In genomic region chr2:45992021-45992745, GRCh38 we compare ENCODE assay signal across 10 cellular contexts.
A peak's percentile ranks its signal among the peaks of the same experiment; 100 is the strongest.
DNase-seq lines count a peak whose midpoint lies in the region; ATAC-seq, FAIRE-seq and TF ChIP-seq lines count a peak whose summit lies in the region.
"Had no signal": no experiment of that assay in that cellular context is flagged by ENCODE, and none has a peak within 500 bp of the region (broad histone marks: within the 10 kb centered on the region; RNA-seq: fewer than 3 reads in every experiment).

No MANE protein-coding gene starts in this region.

- peaks cover 30% of the 10 kb centered on the region for H3K4me1 Mint-ChIP-seq in HFFc6 (ENCODE audit: low read depth)

- in situ Hi-C loops in HAP-1 (cut with MboI; ENCODE audit: low sequenced_read_pairs) = no loop called here

- FAIRE-seq in frontal cortex (lab: Jason Lieb, UNC) = no peak

- peak overlapping the region; percentile 1 for H3K4me3 Mint-ChIP-seq in HFFc6

- no peak for TF ChIP-seq POLR2A in stomach (IDR thresholded peaks at IDR 0.05)

- H3K27ac Mint-ChIP-seq in HFFc6 = peak overlapping the region; percentile 85

- DNase-seq in HFFc6 (peak; percentile 65), RWPE2 (ENCODE audit: low spot score) (peak; percentile 78), left cardiac atrium (peak; percentile 63), stomach (peak; percentile 84), HAP-1 (ENCODE audit: low spot score in 2 of 2) (no peak), frontal cortex (ENCODE audit: low spot score in 2 of 2) (no peak)
- DNase-seq: activated CD4-positive, alpha-beta T cell treated with anti-CD3 and anti-CD28 coated beads for 1 hour; stimulated activated CD4-positive, alpha-beta T cell treated with anti-CD3 and anti-CD28 coated beads, Interleukin-1b, Interleukin-23, amount 100 ng/mL, for 48 hours had no signal

- intact Hi-C loops in left cardiac atrium (cut with DNase I) (no loop called here), stomach (cut with DNase I; ENCODE audit: low total_unique reads) (no loop called here)

- H3K27ac ChIP-seq in RWPE2 (ENCODE audit: poor library complexity, severe bottlenecking) = peak overlapping the region; percentile 78
- peak overlapping the region; percentile 74 to 86 (median 75) for H3K27ac ChIP-seq in stomach

- H3K36me3 ChIP-seq in RWPE2 (ENCODE audit: low read depth) = no peaks in the 10 kb centered on the region
- H3K36me3 ChIP-seq in stomach = peaks cover 0 to 29% (median 10%) of the 10 kb centered on the region in 4 donors
- H3K36me3 ChIP-seq in HAP-1 (replicated peaks) = no peaks in the 10 kb centered on the region

- TF ChIP-seq CTCF in HFFc6 (IDR thresholded peaks at IDR 0.05) (no peak), RWPE2 (IDR thresholded peaks at IDR 0.05; ENCODE audit: poor library complexity, severe bottlenecking) (no peak), stomach (IDR thresholded peaks at IDR 0.05) (no peak)

- H3K27me3 ChIP-seq in RWPE2 (ENCODE audit: insufficient read depth, poor library complexity, severe bottlenecking) (no peaks in the 10 kb centered on the region), stomach (no peaks in the 10 kb centered on the region), HAP-1 (ENCODE audit: low read depth) (no peaks in the 10 kb centered on the region)

- H3K36me3 Mint-ChIP-seq in HFFc6 (ENCODE audit: low read depth) = no peaks in the 10 kb centered on the region

- H3K27me3 Mint-ChIP-seq in HFFc6 (ENCODE audit: insufficient read depth) = peaks cover 3% of the 10 kb centered on the region; the same call in 1 of the 2 replicates

- WGBS in stomach, 5 donors = 27 to 51% (median 33%) methylated on average over 11 of the region's 11 CpGs

- no peaks in the 10 kb centered on the region for H3K9me3 Mint-ChIP-seq in HFFc6

- H3K4me1 ChIP-seq in RWPE2 (ENCODE audit: insufficient read depth, poor library complexity, severe bottlenecking) (peaks cover 19% of the 10 kb centered on the region), stomach (peaks cover 21 to 42% (median 31%) of the 10 kb centered on the region in 4 donors), HAP-1 (no peaks in the 10 kb centered on the region; the same call in 1 of the 2 replicates)

- peak; percentile 86 for ATAC-seq in RWPE2 (ENCODE audit: low read depth)
- peak; percentile 70 to 81 for ATAC-seq in left cardiac atrium
- no peak for ATAC-seq in GM18498 (IDR thresholded peaks at IDR 0.05; ENCODE audit: unreplicated experiment)
- ATAC-seq in GM19351 (IDR thresholded peaks at IDR 0.05; ENCODE audit: unreplicated experiment) = no peak

- H3K4me3 ChIP-seq in RWPE2 (ENCODE audit: severe bottlenecking) (no peak overlapping the region), stomach (no peak overlapping the region), HAP-1 (no peak overlapping the region)

- TF ChIP-seq EP300 in stomach (IDR thresholded peaks at IDR 0.05) = no peak

- H3K9me3 ChIP-seq in RWPE2 (ENCODE audit: severe bottlenecking) (no peaks in the 10 kb centered on the region), stomach (no peaks in the 10 kb centered on the region), HAP-1 (no peaks in the 10 kb centered on the region)

Comparison
In these comparisons a context has a peak if more than half of its experiments do, and no peak if none do; other contexts are left out.
1. DNase-seq: peak in HFFc6 (single experiment), RWPE2 (single experiment), left cardiac atrium (single experiment) and stomach (single experiment); none in HAP-1 (0 of 2) and frontal cortex (0 of 2).
2. ATAC-seq: peak in RWPE2 (single experiment) and left cardiac atrium (2 of 2); none in GM18498 (single experiment) and GM19351 (single experiment).